ENCODE assay signal across 13 cellular contexts in genomic region chr3:83034806-83035703, GRCh38.
DNase-seq lines count a peak whose midpoint lies in the region; ATAC-seq and TF ChIP-seq lines count a peak whose summit lies in the region.
"Had no signal": no experiment of that assay in that cellular context is flagged by ENCODE, and none has a peak within 500 bp of the region (broad histone marks: within the 10 kb centered on the region; RNA-seq: fewer than 3 reads in every experiment).

No MANE protein-coding gene starts in this region.

- no peaks in the 10 kb centered on the region for H3K79me2 ChIP-seq in OCI-LY1 (ENCODE audit: insufficient read depth, low read length)

- peaks cover 16% of the 10 kb centered on the region for H3K4me1 ChIP-seq in OCI-LY1 (ENCODE audit: insufficient read depth, low read length, severe bottlenecking)
- no peaks in the 10 kb centered on the region for H3K4me1 ChIP-seq in left lung

- intact Hi-C loops in left lung (cut with DNase I), result no loop called here

- no peaks in the 10 kb centered on the region for H4K20me1 ChIP-seq in OCI-LY1 (ENCODE audit: insufficient read depth, low read length)

- H3K9me2 ChIP-seq in OCI-LY1 (ENCODE audit: low read depth, low read length), result no peaks in the 10 kb centered on the region

- POLR2A ChIA-PET in GM10248 (lab: Yijun Ruan, JAX), result no interaction called here

- TF ChIP-seq CTCF in GM10248 (IDR thresholded peaks at IDR 0.05; ENCODE audit: control extremely low read depth, extremely low read depth, low read depth, missing control alignments) (no peak), OCI-LY1 (IDR thresholded peaks at IDR 0.05; ENCODE audit: low read length) (no peak), left lung (IDR thresholded peaks at IDR 0.05) (no peak), GM13977 (IDR thresholded peaks at IDR 0.05; ENCODE audit: extremely low read depth, insufficient read depth, missing control alignments) (no peak)

- H3K4me3 ChIP-seq in OCI-LY1 (ENCODE audit: low read depth, low read length, poor library complexity, severe bottlenecking), result no peak overlapping the region
- no peak overlapping the region for H3K4me3 ChIP-seq in left lung
- H3K4me3 ChIP-seq: SJCRH30 had no signal

- H3K4me2 ChIP-seq in OCI-LY1 (ENCODE audit: low read length), result no peak overlapping the region

- DNase-seq in GM10248 (ENCODE audit: extremely low spot score) (peak; percentile 1), left lung (peak; percentile 24 to 59), NCI-H345 (lab: John Stamatoyannopoulos, UW) (no peak), GM13977 (ENCODE audit: low spot score) (no peak), hypothalamus (lab: John Stamatoyannopoulos, UW) (no peak)
- DNase-seq in stimulated activated effector memory CD8-positive, alpha-beta T cell treated with anti-CD3 and anti-CD28 coated beads, Interleukin-12 subunit alpha, Interleukin-12 subunit beta, amount 100 ng/mL, for 72 hours (ENCODE audit: low spot score in 2 of 2), result no peak
- DNase-seq: H9, Kasumi-1, NCI-H1417, NCI-H2029 treated with DMSO at 0.1 percent for 48 hours, NCI-H510A treated with DMSO at 0.1 percent for 48 hours, SJCRH30 had no signal

- H3K36me3 ChIP-seq in OCI-LY1 (ENCODE audit: insufficient read depth, low read length) (0 out of 2 replicates have a peak, but pooled peaks cover 4% of the 10 kb centered on the region), left lung (no peaks in the 10 kb centered on the region)
- H3K36me3 ChIP-seq: SJCRH30 had no signal

- H3K27ac Mint-ChIP-seq in stimulated activated effector memory CD8-positive, alpha-beta T cell treated with anti-CD3 and anti-CD28 coated beads, Interleukin-12 subunit alpha, Interleukin-12 subunit beta, amount 100 ng/mL, for 72 hours, result no peak overlapping the region

- H3K9me3 ChIP-seq in OCI-LY1 (ENCODE audit: low read length) (0 out of 2 replicates have a peak, but pooled peaks cover 4% of the 10 kb centered on the region), left lung (peaks cover 0 to 7% of the 10 kb centered on the region in 2 donors)
- H3K9me3 ChIP-seq: SJCRH30 had no signal

- no peaks in the 10 kb centered on the region for H3F3A ChIP-seq in OCI-LY1 (ENCODE audit: insufficient read depth, low read length)

- H2AFZ ChIP-seq in OCI-LY1 (ENCODE audit: low read length), result 0 out of 2 replicates have a peak overlapping the region, but pooled peaks have one; percentile 76

- CTCF ChIA-PET in GM10248 (lab: Yijun Ruan, JAX), result no interaction called here

- peaks cover 13% of the 10 kb centered on the region for H3K9me3 Mint-ChIP-seq in stimulated activated effector memory CD8-positive, alpha-beta T cell treated with anti-CD3 and anti-CD28 coated beads, Interleukin-12 subunit alpha, Interleukin-12 subunit beta, amount 100 ng/mL, for 72 hours

- H3K4me1 Mint-ChIP-seq in stimulated activated effector memory CD8-positive, alpha-beta T cell treated with anti-CD3 and anti-CD28 coated beads, Interleukin-12 subunit alpha, Interleukin-12 subunit beta, amount 100 ng/mL, for 72 hours, result no peaks in the 10 kb centered on the region

- H3K27ac ChIP-seq in OCI-LY1 (ENCODE audit: low read depth, low read length, poor library complexity, severe bottlenecking), result no peak overlapping the region
- H3K27ac ChIP-seq in left lung, result no peak overlapping the region
- H3K27ac ChIP-seq: SJCRH30 had no signal

- H3K36me3 Mint-ChIP-seq in stimulated activated effector memory CD8-positive, alpha-beta T cell treated with anti-CD3 and anti-CD28 coated beads, Interleukin-12 subunit alpha, Interleukin-12 subunit beta, amount 100 ng/mL, for 72 hours, result no peaks in the 10 kb centered on the region

- no peak overlapping the region for H3K4me3 Mint-ChIP-seq in stimulated activated effector memory CD8-positive, alpha-beta T cell treated with anti-CD3 and anti-CD28 coated beads, Interleukin-12 subunit alpha, Interleukin-12 subunit beta, amount 100 ng/mL, for 72 hours
- H3K4me3 Mint-ChIP-seq: H9 had no signal

- no peaks in the 10 kb centered on the region for H3K27me3 ChIP-seq in OCI-LY1 (ENCODE audit: insufficient read depth, low read length)
- H3K27me3 ChIP-seq in left lung, result no peaks in the 10 kb centered on the region
- H3K27me3 ChIP-seq: SJCRH30 had no signal

- in situ Hi-C loops in GM13977 (cut with MboI; ENCODE audit: low pct_unique_long_range_greater_than_20kb, low sequenced_read_pairs, unreplicated experiment), result no loop called here

- ATAC-seq in left lung, result no peak
- peak; percentile 37 for ATAC-seq in stimulated activated effector memory CD8-positive, alpha-beta T cell treated with anti-CD3 and anti-CD28 coated beads, Interleukin-12 subunit alpha, Interleukin-12 subunit beta, amount 100 ng/mL, for 72 hours

- H3K9ac ChIP-seq in OCI-LY1 (ENCODE audit: low read length), result no peak overlapping the region

Comparison
In these comparisons a context has a peak if more than half of its experiments do, and no peak if none do; other contexts are left out.
1. DNase-seq: peak in GM10248 (single experiment) and left lung (2 of 2); none in stimulated activated effector memory CD8-positive, alpha-beta T cell treated with anti-CD3 and anti-CD28 coated beads, Interleukin-12 subunit alpha, Interleukin-12 subunit beta, amount 100 ng/mL, for 72 hours (0 of 2), NCI-H345 (single experiment), GM13977 (single experiment) and hypothalamus (0 of 51).